Comparison of ENCODE assay signal across 2 cellular contexts in genomic region chr6:70506321-70506720, GRCh38.
TF ChIP-seq lines count a peak whose summit lies in the region.

No MANE protein-coding gene starts in this region.

TF ChIP-seq in HepG2, 621 proteins besides CTCF, POLR2A, EP300 and RAD21:
- TF ChIP-seq ZBTB40 (IDR thresholded peaks at IDR 0.05): peak; percentile 37; the same call in 1 of the 2 replicates
- no peak for TF ChIP-seq ZBTB40 (CRISPR knock-in tag; IDR thresholded peaks at IDR 0.05)
- no peak for TF ChIP-seq MIER2 (CRISPR knock-in tag; IDR thresholded peaks at IDR 0.05)
- TF ChIP-seq ZFP1 (CRISPR knock-in tag; IDR thresholded peaks at IDR 0.05): no peak

TF ChIP-seq in GM12878, 131 proteins besides CTCF, POLR2A, EP300 and RAD21:
- TF ChIP-seq ZBTB40 (IDR thresholded peaks at IDR 0.05; ENCODE audit: borderline replicate concordance) (peak; percentile 75), IRF3 (IDR thresholded peaks at IDR 0.05) (no peak)
